Comparison of ENCODE assay signal across 23 cellular contexts in genomic region chr7:45037876-45038275, GRCh38. TPM values are rescaled to one million over a fixed set of nuclear protein-coding genes. Genes with fewer than 3 reads are reported as not detected.
DNase-seq lines count a peak whose midpoint lies in the region; ATAC-seq and TF ChIP-seq lines count a peak whose summit lies in the region.
"Had no signal": no experiment of that assay in that cellular context is flagged by ENCODE, and none has a peak within 500 bp of the region (broad histone marks: within the 10 kb centered on the region; RNA-seq: fewer than 3 reads in every experiment).

No MANE protein-coding gene starts in this region.

- H3K9me3 Mint-ChIP-seq in activated CD4-positive, alpha-beta T cell treated with anti-CD3 and anti-CD28 coated beads, Interleukin-2, amount 10 ng/mL, durations not matched to agents 24 days and 14 days: no peaks in the 10 kb centered on the region
- no peaks in the 10 kb centered on the region for H3K9me3 Mint-ChIP-seq in IgD-negative memory B cell
- H3K9me3 Mint-ChIP-seq in activated naive CD8-positive, alpha-beta T cell treated with anti-CD3 and anti-CD28 coated beads for 36 hours: no peaks in the 10 kb centered on the region
- H3K9me3 Mint-ChIP-seq in progenitor cell of endocrine pancreas (ENCODE audit: low read depth): no peaks in the 10 kb centered on the region
- H3K9me3 Mint-ChIP-seq in Caco-2 (ENCODE audit: unreplicated experiment): no peaks in the 10 kb centered on the region
- H3K9me3 Mint-ChIP-seq: nephron had no signal

- H3K4me1 Mint-ChIP-seq in activated CD4-positive, alpha-beta T cell treated with anti-CD3 and anti-CD28 coated beads, Interleukin-2, amount 10 ng/mL, durations not matched to agents 24 days and 14 days: peaks cover 48% of the 10 kb centered on the region
- H3K4me1 Mint-ChIP-seq in IgD-negative memory B cell (peaks cover 34 to 49% (median 40%) of the 10 kb centered on the region in 3 donors), progenitor cell of endocrine pancreas (ENCODE audit: low read depth) (peaks cover 32% of the 10 kb centered on the region), Caco-2 (ENCODE audit: low read depth, unreplicated experiment) (peaks cover 16% of the 10 kb centered on the region)
- peaks cover 56% of the 10 kb centered on the region for H3K4me1 Mint-ChIP-seq in activated naive CD8-positive, alpha-beta T cell treated with anti-CD3 and anti-CD28 coated beads for 36 hours
- H3K4me1 Mint-ChIP-seq: nephron had no signal

- peaks cover 65% of the 10 kb centered on the region for H3K36me3 Mint-ChIP-seq in activated CD4-positive, alpha-beta T cell treated with anti-CD3 and anti-CD28 coated beads, Interleukin-2, amount 10 ng/mL, durations not matched to agents 24 days and 14 days (ENCODE audit: low read depth)
- H3K36me3 Mint-ChIP-seq in IgD-negative memory B cell (peaks cover 8% of the 10 kb centered on the region), progenitor cell of endocrine pancreas (ENCODE audit: insufficient read depth) (peaks cover 11% of the 10 kb centered on the region), Caco-2 (ENCODE audit: insufficient read depth, unreplicated experiment) (peaks cover 18% of the 10 kb centered on the region)
- peaks cover 19% of the 10 kb centered on the region for H3K36me3 Mint-ChIP-seq in activated naive CD8-positive, alpha-beta T cell treated with anti-CD3 and anti-CD28 coated beads for 36 hours

- DNase-seq in activated CD4-positive, alpha-beta T cell treated with anti-CD3 and anti-CD28 coated beads, Interleukin-2, amount 10 ng/mL, durations not matched to agents 24 days and 14 days: no peak
- no peak for DNase-seq in activated CD4-positive, alpha-beta T cell treated with anti-CD3 and anti-CD28 coated beads for 48 hours
- no peak for DNase-seq in activated naive CD8-positive, alpha-beta T cell treated with anti-CD3 and anti-CD28 coated beads for 36 hours
- DNase-seq in progenitor cell of endocrine pancreas (ENCODE audit: low spot score, unreplicated experiment): no peak
- DNase-seq in NCI-H2081 (lab: John Stamatoyannopoulos, UW): no peak
- DNase-seq in Caco-2: no peak
- DNase-seq: activated CD4-positive, alpha-beta T cell treated with anti-CD3 and anti-CD28 coated beads, Interleukin-2, amount 50 U/mL, for 4 hours; activated effector memory CD4-positive, alpha-beta T cell treated with anti-CD3 and anti-CD28 coated beads, Interleukin-2, amount 50 U/mL, for 16 hours; DMS53; GOT3; heart right ventricle; KG1; NCI-H510A; NK-92 treated with Interleukin-12 subunit alpha and Interleukin-12 subunit beta, amount 100 ng/mL, for 24 hours; SK-N-SH; stomach had no signal

- intact Hi-C loops in activated CD4-positive, alpha-beta T cell treated with anti-CD3 and anti-CD28 coated beads, Interleukin-2, amount 10 ng/mL, durations not matched to agents 24 days and 14 days (cut with micrococcal nuclease): loop anchor here (2.0 kb wide), 1 partner anchor 37 kb away; the partner anchor contains the start of gene CCM2
- intact Hi-C loops in Caco-2 (cut with micrococcal nuclease; ENCODE audit: unreplicated experiment): no loop called here

- peaks cover 1% of the 10 kb centered on the region for H3K36me3 ChIP-seq in Caco-2 (ENCODE audit: control insufficient read depth, insufficient read depth, low read length)

- no peaks in the 10 kb centered on the region for H3K9me3 ChIP-seq in Caco-2
- H3K9me3 ChIP-seq: BLaER1, heart right ventricle, SK-N-SH, stomach, upper lobe of left lung had no signal

- H3K27me3 Mint-ChIP-seq in activated CD4-positive, alpha-beta T cell treated with anti-CD3 and anti-CD28 coated beads, Interleukin-2, amount 10 ng/mL, durations not matched to agents 24 days and 14 days: no peaks in the 10 kb centered on the region
- no peaks in the 10 kb centered on the region for H3K27me3 Mint-ChIP-seq in IgD-negative memory B cell
- no peaks in the 10 kb centered on the region for H3K27me3 Mint-ChIP-seq in activated naive CD8-positive, alpha-beta T cell treated with anti-CD3 and anti-CD28 coated beads for 36 hours
- H3K27me3 Mint-ChIP-seq in progenitor cell of endocrine pancreas: no peaks in the 10 kb centered on the region
- no peaks in the 10 kb centered on the region for H3K27me3 Mint-ChIP-seq in Caco-2 (ENCODE audit: insufficient read depth, unreplicated experiment)

- ATAC-seq in HG02885 (IDR thresholded peaks at IDR 0.05; ENCODE audit: poor library complexity, unreplicated experiment): no peak
- ATAC-seq: heart right ventricle had no signal

- no TSS peak for BruUV-seq in Caco-2 (replicated peaks; lab: Mats Ljungman, UMichigan)

- H3K4me3 Mint-ChIP-seq in activated CD4-positive, alpha-beta T cell treated with anti-CD3 and anti-CD28 coated beads, Interleukin-2, amount 10 ng/mL, durations not matched to agents 24 days and 14 days: no peak overlapping the region
- H3K4me3 Mint-ChIP-seq in IgD-negative memory B cell (no peak overlapping the region), progenitor cell of endocrine pancreas (ENCODE audit: low read depth) (no peak overlapping the region), Caco-2 (ENCODE audit: unreplicated experiment) (no peak overlapping the region)
- H3K4me3 Mint-ChIP-seq in activated naive CD8-positive, alpha-beta T cell treated with anti-CD3 and anti-CD28 coated beads for 36 hours: peak overlapping the region; percentile 46
- H3K4me3 Mint-ChIP-seq: nephron had no signal

- POLR2A ChIA-PET in Caco-2 (lab: Charles Lee): no interaction called here

- peak overlapping the region; percentile 90 for H3K27ac Mint-ChIP-seq in activated CD4-positive, alpha-beta T cell treated with anti-CD3 and anti-CD28 coated beads, Interleukin-2, amount 10 ng/mL, durations not matched to agents 24 days and 14 days
- H3K27ac Mint-ChIP-seq in IgD-negative memory B cell: peak overlapping the region in 2 of 3 donors; percentile 74 to 84
- H3K27ac Mint-ChIP-seq in activated naive CD8-positive, alpha-beta T cell treated with anti-CD3 and anti-CD28 coated beads for 36 hours: peak overlapping the region; percentile 63
- H3K27ac Mint-ChIP-seq in progenitor cell of endocrine pancreas: peak overlapping the region; percentile 89
- no peak overlapping the region for H3K27ac Mint-ChIP-seq in Caco-2 (ENCODE audit: unreplicated experiment)
- H3K27ac Mint-ChIP-seq: nephron had no signal

- no peak overlapping the region for H3K4me3 ChIP-seq in Caco-2 (ENCODE audit: low read depth, low read length)
- H3K4me3 ChIP-seq: BLaER1, heart right ventricle, lung, stomach, upper lobe of left lung had no signal

- CTCF ChIA-PET in Caco-2 (lab: Charles Lee): no interaction called here

- H3K27me3 ChIP-seq in Caco-2 (replicated peaks; ENCODE audit: control insufficient read depth, insufficient read depth, low read length): no peaks in the 10 kb centered on the region
- H3K27me3 ChIP-seq: BLaER1, heart right ventricle, stomach, upper lobe of left lung had no signal

- TF ChIP-seq CTCF in progenitor cell of endocrine pancreas (IDR thresholded peaks at IDR 0.05; ENCODE audit: unreplicated experiment) (no peak), Caco-2 (IDR thresholded peaks at IDR 0.05; ENCODE audit: insufficient read depth in 1 of 2, low read depth in 1 of 2, low read length in 1 of 2, severe bottlenecking in 1 of 2, unreplicated experiment in 1 of 2) (no peak)

- H3K4me1 ChIP-seq in Caco-2: peaks cover 9% of the 10 kb centered on the region

RNA-seq across cellular contexts. Expression of gene CCM2, which starts 37.9 kb away (rescaled TPM):
- 59.2 and 63.1 TPM in 2 replicates for total RNA-seq in activated CD4-positive, alpha-beta T cell treated with anti-CD3 and anti-CD28 coated beads, Interleukin-2, amount 10 ng/mL, durations not matched to agents 24 days and 14 days
- polyA plus RNA-seq in IgD-negative memory B cell: 81.8 TPM
- total RNA-seq in activated naive CD8-positive, alpha-beta T cell treated with anti-CD3 and anti-CD28 coated beads for 36 hours: 10 to 100 TPM; 50.8 to 51.6 TPM
- total RNA-seq in progenitor cell of endocrine pancreas (42.2 and 43.0 TPM in 2 replicates), Caco-2 (2022) (28.1 and 28.2 TPM in 2 replicates)

RNA-seq across cellular contexts. Expression of gene NACAD, which starts 50.9 kb away (rescaled TPM):
- total RNA-seq in activated CD4-positive, alpha-beta T cell treated with anti-CD3 and anti-CD28 coated beads, Interleukin-2, amount 10 ng/mL, durations not matched to agents 24 days and 14 days: 0.09 and 0.31 TPM in 2 replicates
- not detected for polyA plus RNA-seq in IgD-negative memory B cell
- total RNA-seq in activated naive CD8-positive, alpha-beta T cell treated with anti-CD3 and anti-CD28 coated beads for 36 hours: under 1 TPM; 0.35 to 0.50 TPM
- 10.1 and 11.7 TPM in 2 replicates for total RNA-seq in progenitor cell of endocrine pancreas
- total RNA-seq in Caco-2 (2022): 1.0 and 1.1 TPM in 2 replicates

RNA-seq across cellular contexts. Expression of gene MYO1G, which starts 59.1 kb away (rescaled TPM):
- 283 and 290 TPM in 2 replicates for total RNA-seq in activated CD4-positive, alpha-beta T cell treated with anti-CD3 and anti-CD28 coated beads, Interleukin-2, amount 10 ng/mL, durations not matched to agents 24 days and 14 days
- polyA plus RNA-seq in IgD-negative memory B cell: 167 TPM
- 100 to 1,000 TPM; 302 to 306 TPM for total RNA-seq in activated naive CD8-positive, alpha-beta T cell treated with anti-CD3 and anti-CD28 coated beads for 36 hours
- 0.53 and 0.67 TPM in 2 replicates for total RNA-seq in progenitor cell of endocrine pancreas
- 0.19 and 0.36 TPM in 2 replicates for total RNA-seq in Caco-2 (2022)
- polyA plus RNA-seq: endothelial cell of umbilical vein had no signal

Comparison
In these comparisons a context has a peak if more than half of its experiments do, and no peak if none do; other contexts are left out.
1. RNA of gene MYO1G, which starts 59.1 kb away (total RNA-seq): 302 to 306 TPM in activated naive CD8-positive, alpha-beta T cell treated with anti-CD3 and anti-CD28 coated beads for 36 hours and 283 to 290 TPM in activated CD4-positive, alpha-beta T cell treated with anti-CD3 and anti-CD28 coated beads, Interleukin-2, amount 10 ng/mL, durations not matched to agents 24 days and 14 days; 0.53 to 0.67 TPM in progenitor cell of endocrine pancreas and 0.19 to 0.36 TPM in Caco-2; every median in the first group is over 100 times any median in the second.